ENCODE assay signal across 25 cellular contexts in genomic region chr7:106592282-106593027, GRCh38.
"Had no signal": no experiment of that assay in that cellular context is flagged by ENCODE, and none has a peak within 500 bp of the region (broad histone marks: within the 10 kb centered on the region; RNA-seq: fewer than 3 reads in every experiment).

No MANE protein-coding gene starts in this region.

- H3K4me3 ChIP-seq: breast epithelium, gastroesophageal sphincter, hepatocyte, lower lobe of right lung, thoracic aorta, uterus had no signal

- H3K4me1 ChIP-seq: breast epithelium, gastroesophageal sphincter, lower lobe of right lung, uterus had no signal

- DNase-seq: activated CD4-positive, alpha-beta memory T cell treated with anti-CD3 and anti-CD28 coated beads for 36 hours; activated CD4-positive, alpha-beta T cell treated with anti-CD3 and anti-CD28 coated beads, Interleukin-2, amount 10 ng/mL, durations not matched to agents 24 days and 14 days; activated CD4-positive, CD25-positive, alpha-beta regulatory T cell treated with anti-CD3 and anti-CD28 coated beads, Interleukin-2, amount 50 U/mL, for 72 hours; activated CD8-positive, alpha-beta memory T cell treated with anti-CD3 and anti-CD28 coated beads, Interleukin-2, amount 50 U/mL, for 4 hours; activated gamma-delta T cell; activated naive CD4-positive, alpha-beta T cell treated with anti-CD3 and anti-CD28 coated beads, Interleukin-2, amount 50 U/mL, for 16 hours; activated T-cell treated with anti-CD3 and anti-CD28 coated beads, Interleukin-2, amount 50 U/mL, for 1 hour; amniotic stem cell; central memory CD4-positive, alpha-beta T cell; left cardiac atrium; lower lobe of right lung; mesenchymal stem cell; posterior cingulate gyrus; right cardiac atrium; stimulated activated CD4-positive, alpha-beta T cell treated with anti-CD3 and anti-CD28 coated beads, Interleukin-4, amount 100 ng/mL, for 1 hour; stimulated activated naive CD8-positive, alpha-beta T cell treated with anti-CD3 and anti-CD28 coated beads, Interleukin-15, Interleukin-2, amounts not matched to agents 100 U/mL and 50 U/mL, for 24 hours; T1000; trophoblast cell; uterus; WERI-Rb-1 had no signal

- H3K79me2 ChIP-seq: hepatocyte had no signal

- H3K36me3 ChIP-seq: breast epithelium, gastroesophageal sphincter, lower lobe of right lung, thoracic aorta, uterus, WERI-Rb-1 had no signal

- H3K4me2 ChIP-seq: hepatocyte had no signal

- H3K27me3 ChIP-seq: breast epithelium, gastroesophageal sphincter, hepatocyte, uterus had no signal

- H2AFZ ChIP-seq: hepatocyte had no signal

- ATAC-seq: gastroesophageal sphincter; left cardiac atrium; lower lobe of right lung; natural killer cell treated with Interleukin-12 subunit alpha and Interleukin-12 subunit beta and Interleukin-15 and Interleukin-18, amount 100 ng/mL, for 72 hours; right cardiac atrium; stimulated activated naive CD8-positive, alpha-beta T cell treated with anti-CD3 and anti-CD28 coated beads, Interleukin-15, Interleukin-2, amounts not matched to agents 100 U/mL and 50 U/mL, for 24 hours had no signal

- H3K9me3 ChIP-seq: breast epithelium, gastroesophageal sphincter, lower lobe of right lung, thoracic aorta, uterus had no signal

- H3K27ac ChIP-seq: breast epithelium, gastroesophageal sphincter, hepatocyte, lower lobe of right lung, thoracic aorta, uterus, WERI-Rb-1 had no signal
